ENCODE assay signal across 8 cellular contexts in the genomic region with DNA sequence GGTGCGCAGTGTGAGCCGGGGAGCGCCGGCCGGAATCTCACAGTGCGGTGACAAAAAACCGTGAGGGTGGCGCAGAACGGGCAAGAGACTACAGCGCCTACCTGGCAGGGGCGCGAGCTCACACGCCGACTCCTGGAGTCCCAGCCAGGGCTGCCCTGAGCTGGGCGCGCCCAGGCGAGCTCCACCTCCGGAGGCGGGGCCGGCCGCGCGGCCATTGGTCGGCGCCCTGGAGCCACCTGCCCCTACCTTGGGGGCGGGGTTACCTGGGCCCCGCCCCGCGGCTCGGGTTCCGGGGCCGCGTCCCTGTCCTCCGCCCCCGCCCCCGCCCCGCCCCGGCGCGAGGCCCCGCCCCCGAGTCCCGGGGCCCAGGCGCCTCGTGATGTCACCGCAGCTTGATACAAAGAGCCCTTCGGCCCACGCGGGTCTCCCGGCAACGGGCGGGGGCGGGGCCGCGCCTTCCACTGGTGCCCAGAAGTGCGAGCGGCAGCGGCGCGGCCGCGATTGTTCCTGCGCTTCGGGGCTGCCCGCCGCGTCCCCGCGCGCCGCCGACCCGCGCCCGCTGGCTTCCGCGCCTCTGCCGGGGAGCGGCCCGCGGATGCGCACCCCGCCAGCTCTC.
DNase-seq lines count a peak whose midpoint lies in the region; ATAC-seq lines count a peak whose summit lies in the region.

No MANE protein-coding gene starts in this region.

- peak overlapping the region; percentile 83 to 88 for H3K27ac Mint-ChIP-seq in effector memory CD8-positive, alpha-beta T cell

- DNase-seq in NCI-H774 (lab: John Stamatoyannopoulos, UW) = peak; percentile 98
- peak; percentile 89 to 92 for DNase-seq in activated CD8-positive, alpha-beta memory T cell treated with anti-CD3 and anti-CD28 coated beads for 4 hours (ENCODE audit: low read depth in 2 of 2)
- peak; percentile 89 to 93 (median 93) for DNase-seq in effector memory CD8-positive, alpha-beta T cell
- peak; percentile 90 for DNase-seq in midbrain (lab: John Stamatoyannopoulos, UW)
- peak; percentile 91 to 97 for DNase-seq in stimulated activated CD8-positive, alpha-beta memory T cell treated with anti-CD3 and anti-CD28 coated beads, Interleukin-15, amount 100 ng/mL, for 4 hours (ENCODE audit: low read depth in 2 of 2)

- peak overlapping the region; percentile 86 for H3K27ac ChIP-seq in BLaER1

- peak overlapping the region; percentile 96 for H3K4me2 ChIP-seq in BLaER1

- peak overlapping the region; percentile 97 for H3K4me3 ChIP-seq in BLaER1

- H3K4me1 ChIP-seq in BLaER1 = peaks cover 51% of the 10 kb centered on the region

- peaks cover 45 to 47% of the 10 kb centered on the region in 2 donors for H3K4me1 Mint-ChIP-seq in effector memory CD8-positive, alpha-beta T cell (ENCODE audit: low read depth in 2 of 2)

- H3K36me3 ChIP-seq in BLaER1 = no peaks in the 10 kb centered on the region

- peak overlapping the region; percentile 83 to 90 for H3K4me3 Mint-ChIP-seq in effector memory CD8-positive, alpha-beta T cell

- peaks cover 47% of the 10 kb centered on the region for H4K20me1 ChIP-seq in BLaER1

- H3K9me3 ChIP-seq in BLaER1 = no peaks in the 10 kb centered on the region

- H3K27me3 Mint-ChIP-seq in effector memory CD8-positive, alpha-beta T cell = no peaks in the 10 kb centered on the region

- H3K27me3 ChIP-seq in BLaER1 = no peaks in the 10 kb centered on the region

- H3K9ac ChIP-seq in BLaER1 = peak overlapping the region; percentile 87

- H3K9me3 Mint-ChIP-seq in effector memory CD8-positive, alpha-beta T cell = no peaks in the 10 kb centered on the region

- ATAC-seq in GM19395 (IDR thresholded peaks at IDR 0.05; ENCODE audit: unreplicated experiment) (peak; percentile 53), HG03521 (IDR thresholded peaks at IDR 0.05; ENCODE audit: unreplicated experiment) (peak; percentile 83)
- peak; percentile 87 for ATAC-seq in effector memory CD8-positive, alpha-beta T cell (replicated peaks)

- peaks cover 14% of the 10 kb centered on the region for H3K36me3 Mint-ChIP-seq in effector memory CD8-positive, alpha-beta T cell (ENCODE audit: insufficient read depth)

Comparison
In these comparisons a context has a peak if more than half of its experiments do, and no peak if none do; other contexts are left out.
1. Peak in every context shown above with its lines: DNase-seq, ATAC-seq, H3K4me3 ChIP-seq and H3K27ac ChIP-seq.